ENCODE assay signal across 9 cellular contexts in the genomic region with DNA sequence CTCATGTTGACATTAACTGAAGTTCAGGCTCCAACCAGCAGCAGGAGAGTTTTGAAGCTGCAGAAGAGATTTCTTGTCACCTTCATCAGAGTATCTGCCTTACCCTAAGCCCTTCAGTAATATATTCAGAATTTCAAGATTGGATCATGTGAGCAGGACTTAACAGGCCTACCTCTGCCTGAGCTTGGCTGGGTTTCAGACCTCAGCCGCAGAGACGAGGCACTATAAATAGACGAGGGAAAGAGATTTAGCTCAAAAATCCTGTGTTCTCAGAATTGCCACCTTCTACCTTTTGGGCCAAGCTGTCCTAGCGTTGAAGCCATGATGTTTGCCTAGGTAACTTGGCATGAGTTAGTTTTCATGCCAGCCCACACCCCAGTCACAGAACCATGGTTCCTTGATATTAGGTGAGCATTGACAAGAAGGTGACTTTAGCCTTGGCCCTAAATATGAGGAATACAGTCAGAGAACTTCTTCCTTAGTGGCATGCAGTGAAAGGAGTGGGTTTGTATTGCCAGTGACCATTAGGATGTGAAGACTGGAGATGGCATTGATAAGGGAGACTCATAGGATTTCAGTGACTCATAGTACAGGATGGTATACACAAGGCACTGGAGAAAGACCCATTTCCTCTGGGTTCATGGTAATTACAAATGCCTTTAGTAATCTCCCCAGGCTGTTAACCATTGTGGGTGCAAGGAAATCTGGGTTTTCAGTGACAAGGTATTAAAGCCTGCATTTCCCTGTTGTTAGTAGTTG.
DNase-seq lines count a peak whose midpoint lies in the region; ATAC-seq, FAIRE-seq and TF ChIP-seq lines count a peak whose summit lies in the region.
"Had no signal": no experiment of that assay in that cellular context is flagged by ENCODE, and none has a peak within 500 bp of the region (broad histone marks: within the 10 kb centered on the region; RNA-seq: fewer than 3 reads in every experiment).

No MANE protein-coding gene starts in this region.

- FAIRE-seq in frontal cortex (lab: Jason Lieb, UNC), result no peak

- peaks cover 33 to 62% of the 10 kb centered on the region in 2 donors for H3K4me1 Mint-ChIP-seq in stimulated activated naive B cell treated with anti-CD40 and anti-IgM and Interleukin-4, amounts not matched to agents 10 μg/mL and 1 μg/mL and 100 μg/mL, for 72 hours

- H3K9me3 Mint-ChIP-seq in stimulated activated naive B cell treated with anti-CD40 and anti-IgM and Interleukin-4, amounts not matched to agents 10 μg/mL and 1 μg/mL and 100 μg/mL, for 72 hours, result peaks cover 0 to 1% of the 10 kb centered on the region in 2 donors

- peaks cover 17% of the 10 kb centered on the region for H3K4me1 ChIP-seq in foreskin keratinocyte

- no peaks in the 10 kb centered on the region for H3K27me3 ChIP-seq in foreskin keratinocyte

- no peak overlapping the region for H3K4me3 Mint-ChIP-seq in stimulated activated naive B cell treated with anti-CD40 and anti-IgM and Interleukin-4, amounts not matched to agents 10 μg/mL and 1 μg/mL and 100 μg/mL, for 72 hours

- TF ChIP-seq CTCF in foreskin keratinocyte (conservative IDR thresholded peaks at IDR 0.05), result no peak

- peak overlapping the region; percentile 52 for H3K27ac Mint-ChIP-seq in stimulated activated naive B cell treated with anti-CD40 and anti-IgM and Interleukin-4, amounts not matched to agents 10 μg/mL and 1 μg/mL and 100 μg/mL, for 72 hours

- H3K36me3 Mint-ChIP-seq in stimulated activated naive B cell treated with anti-CD40 and anti-IgM and Interleukin-4, amounts not matched to agents 10 μg/mL and 1 μg/mL and 100 μg/mL, for 72 hours, result peaks cover 25 to 54% of the 10 kb centered on the region in 2 donors

- DNase-seq in NCI-H82 (lab: John Stamatoyannopoulos, UW), result peak; percentile 36
- DNase-seq in NCI-H82 treated with DMSO at 0.1 percent for 48 hours (lab: John Stamatoyannopoulos, UW; ENCODE audit: unreplicated experiment), result no peak
- peak; percentile 51 to 77 for DNase-seq in foreskin keratinocyte
- no peak for DNase-seq in stimulated activated naive B cell treated with anti-CD40 and anti-IgM and Interleukin-4, amounts not matched to agents 10 μg/mL and 1 μg/mL and 100 μg/mL, for 72 hours
- no peak for DNase-seq in NCI-H526 (lab: John Stamatoyannopoulos, UW)
- DNase-seq in frontal cortex (ENCODE audit: low spot score in 2 of 2), result no peak
- DNase-seq in HK-2 (ENCODE audit: unreplicated experiment), result no peak

- H3K27me3 Mint-ChIP-seq in stimulated activated naive B cell treated with anti-CD40 and anti-IgM and Interleukin-4, amounts not matched to agents 10 μg/mL and 1 μg/mL and 100 μg/mL, for 72 hours, result no peaks in the 10 kb centered on the region

- peak; percentile 65 for ATAC-seq in SK-N-SH treated with all-trans-retinoic acid at 6 μM for 48 hours
- peak; percentile 87 for ATAC-seq in foreskin keratinocyte
- peak; percentile 62 to 67 for ATAC-seq in stimulated activated naive B cell treated with anti-CD40 and anti-IgM and Interleukin-4, amounts not matched to agents 10 μg/mL and 1 μg/mL and 100 μg/mL, for 72 hours (replicated peaks)

- H3K27ac ChIP-seq in foreskin keratinocyte, result peak overlapping the region; percentile 34
- H3K27ac ChIP-seq: 22Rv1 had no signal

TF ChIP-seq in SK-N-SH treated with all-trans-retinoic acid at 6 μM for 48 hours, 23 proteins besides CTCF, POLR2A, EP300 and RAD21 (continues in another document):
- TF ChIP-seq, protein P1, sequence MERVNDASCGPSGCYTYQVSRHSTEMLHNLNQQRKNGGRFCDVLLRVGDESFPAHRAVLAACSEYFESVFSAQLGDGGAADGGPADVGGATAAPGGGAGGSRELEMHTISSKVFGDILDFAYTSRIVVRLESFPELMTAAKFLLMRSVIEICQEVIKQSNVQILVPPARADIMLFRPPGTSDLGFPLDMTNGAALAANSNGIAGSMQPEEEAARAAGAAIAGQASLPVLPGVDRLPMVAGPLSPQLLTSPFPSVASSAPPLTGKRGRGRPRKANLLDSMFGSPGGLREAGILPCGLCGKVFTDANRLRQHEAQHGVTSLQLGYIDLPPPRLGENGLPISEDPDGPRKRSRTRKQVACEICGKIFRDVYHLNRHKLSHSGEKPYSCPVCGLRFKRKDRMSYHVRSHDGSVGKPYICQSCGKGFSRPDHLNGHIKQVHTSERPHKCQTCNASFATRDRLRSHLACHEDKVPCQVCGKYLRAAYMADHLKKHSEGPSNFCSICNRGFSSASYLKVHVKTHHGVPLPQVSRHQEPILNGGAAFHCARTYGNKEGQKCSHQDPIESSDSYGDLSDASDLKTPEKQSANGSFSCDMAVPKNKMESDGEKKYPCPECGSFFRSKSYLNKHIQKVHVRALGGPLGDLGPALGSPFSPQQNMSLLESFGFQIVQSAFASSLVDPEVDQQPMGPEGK (CRISPR knock-in tag; IDR thresholded peaks at IDR 0.05; ENCODE audit: borderline replicate concordance), result no peak
- TF ChIP-seq SNAI2 (CRISPR knock-in tag; IDR thresholded peaks at IDR 0.05) (peak; percentile 61; the same call in 1 of the 2 replicates), CSDC2 (CRISPR knock-in tag; IDR thresholded peaks at IDR 0.05) (peak; percentile 88), GLIS3 (CRISPR knock-in tag; IDR thresholded peaks at IDR 0.05) (no peak), ISL1 (CRISPR knock-in tag; IDR thresholded peaks at IDR 0.05) (peak; percentile 58; the same call in 1 of the 2 replicates), ARNTL (CRISPR knock-in tag; IDR thresholded peaks at IDR 0.05; ENCODE audit: borderline replicate concordance, low read depth) (no peak), ZFP30 (CRISPR knock-in tag; IDR thresholded peaks at IDR 0.05) (no peak), ZNF8 (CRISPR knock-in tag; IDR thresholded peaks at IDR 0.05) (peak; percentile 44; the same call in 1 of the 2 replicates), TCF4 (CRISPR knock-in tag; IDR thresholded peaks at IDR 0.05; ENCODE audit: borderline replicate concordance) (no peak), ZNF565 (CRISPR knock-in tag; conservative IDR thresholded peaks at IDR 0.05; ENCODE audit: low read depth) (no peak), RARB (CRISPR knock-in tag; IDR thresholded peaks at IDR 0.05) (no peak), ZNF70 (CRISPR knock-in tag; IDR thresholded peaks at IDR 0.05) (peak; percentile 50; the same call in 1 of the 2 replicates), BACH2 (CRISPR knock-in tag; IDR thresholded peaks at IDR 0.05; ENCODE audit: borderline replicate concordance) (no peak), ESRRG (CRISPR knock-in tag; IDR thresholded peaks at IDR 0.05) (0 out of 2 replicates have a peak, but pooled peaks have one; percentile 35)
- TF ChIP-seq, protein P2, sequence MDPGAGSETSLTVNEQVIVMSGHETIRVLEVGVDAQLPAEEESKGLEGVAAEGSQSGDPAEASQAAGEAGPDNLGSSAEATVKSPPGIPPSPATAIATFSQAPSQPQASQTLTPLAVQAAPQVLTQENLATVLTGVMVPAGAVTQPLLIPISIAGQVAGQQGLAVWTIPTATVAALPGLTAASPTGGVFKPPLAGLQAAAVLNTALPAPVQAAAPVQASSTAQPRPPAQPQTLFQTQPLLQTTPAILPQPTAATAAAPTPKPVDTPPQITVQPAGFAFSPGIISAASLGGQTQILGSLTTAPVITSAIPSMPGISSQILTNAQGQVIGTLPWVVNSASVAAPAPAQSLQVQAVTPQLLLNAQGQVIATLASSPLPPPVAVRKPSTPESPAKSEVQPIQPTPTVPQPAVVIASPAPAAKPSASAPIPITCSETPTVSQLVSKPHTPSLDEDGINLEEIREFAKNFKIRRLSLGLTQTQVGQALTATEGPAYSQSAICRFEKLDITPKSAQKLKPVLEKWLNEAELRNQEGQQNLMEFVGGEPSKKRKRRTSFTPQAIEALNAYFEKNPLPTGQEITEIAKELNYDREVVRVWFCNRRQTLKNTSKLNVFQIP (CRISPR knock-in tag; IDR thresholded peaks at IDR 0.05; ENCODE audit: borderline replicate concordance, low read depth), result 0 out of 2 replicates have a peak, but pooled peaks have one; percentile 58
- TF ChIP-seq, protein P3, sequence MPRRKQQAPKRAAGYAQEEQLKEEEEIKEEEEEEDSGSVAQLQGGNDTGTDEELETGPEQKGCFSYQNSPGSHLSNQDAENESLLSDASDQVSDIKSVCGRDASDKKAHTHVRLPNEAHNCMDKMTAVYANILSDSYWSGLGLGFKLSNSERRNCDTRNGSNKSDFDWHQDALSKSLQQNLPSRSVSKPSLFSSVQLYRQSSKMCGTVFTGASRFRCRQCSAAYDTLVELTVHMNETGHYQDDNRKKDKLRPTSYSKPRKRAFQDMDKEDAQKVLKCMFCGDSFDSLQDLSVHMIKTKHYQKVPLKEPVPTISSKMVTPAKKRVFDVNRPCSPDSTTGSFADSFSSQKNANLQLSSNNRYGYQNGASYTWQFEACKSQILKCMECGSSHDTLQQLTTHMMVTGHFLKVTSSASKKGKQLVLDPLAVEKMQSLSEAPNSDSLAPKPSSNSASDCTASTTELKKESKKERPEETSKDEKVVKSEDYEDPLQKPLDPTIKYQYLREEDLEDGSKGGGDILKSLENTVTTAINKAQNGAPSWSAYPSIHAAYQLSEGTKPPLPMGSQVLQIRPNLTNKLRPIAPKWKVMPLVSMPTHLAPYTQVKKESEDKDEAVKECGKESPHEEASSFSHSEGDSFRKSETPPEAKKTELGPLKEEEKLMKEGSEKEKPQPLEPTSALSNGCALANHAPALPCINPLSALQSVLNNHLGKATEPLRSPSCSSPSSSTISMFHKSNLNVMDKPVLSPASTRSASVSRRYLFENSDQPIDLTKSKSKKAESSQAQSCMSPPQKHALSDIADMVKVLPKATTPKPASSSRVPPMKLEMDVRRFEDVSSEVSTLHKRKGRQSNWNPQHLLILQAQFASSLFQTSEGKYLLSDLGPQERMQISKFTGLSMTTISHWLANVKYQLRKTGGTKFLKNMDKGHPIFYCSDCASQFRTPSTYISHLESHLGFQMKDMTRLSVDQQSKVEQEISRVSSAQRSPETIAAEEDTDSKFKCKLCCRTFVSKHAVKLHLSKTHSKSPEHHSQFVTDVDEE (CRISPR knock-in tag; IDR thresholded peaks at IDR 0.05), result peak; percentile 41; the same call in 1 of the 2 replicates
- TF ChIP-seq, protein P4, sequence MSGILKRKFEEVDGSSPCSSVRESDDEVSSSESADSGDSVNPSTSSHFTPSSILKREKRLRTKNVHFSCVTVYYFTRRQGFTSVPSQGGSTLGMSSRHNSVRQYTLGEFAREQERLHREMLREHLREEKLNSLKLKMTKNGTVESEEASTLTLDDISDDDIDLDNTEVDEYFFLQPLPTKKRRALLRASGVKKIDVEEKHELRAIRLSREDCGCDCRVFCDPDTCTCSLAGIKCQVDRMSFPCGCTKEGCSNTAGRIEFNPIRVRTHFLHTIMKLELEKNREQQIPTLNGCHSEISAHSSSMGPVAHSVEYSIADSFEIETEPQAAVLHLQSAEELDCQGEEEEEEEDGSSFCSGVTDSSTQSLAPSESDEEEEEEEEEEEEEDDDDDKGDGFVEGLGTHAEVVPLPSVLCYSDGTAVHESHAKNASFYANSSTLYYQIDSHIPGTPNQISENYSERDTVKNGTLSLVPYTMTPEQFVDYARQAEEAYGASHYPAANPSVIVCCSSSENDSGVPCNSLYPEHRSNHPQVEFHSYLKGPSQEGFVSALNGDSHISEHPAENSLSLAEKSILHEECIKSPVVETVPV (CRISPR knock-in tag; IDR thresholded peaks at IDR 0.05), result no peak

Comparison
In these comparisons a context has a peak if more than half of its experiments do, and no peak if none do; other contexts are left out.
1. DNase-seq: peak in NCI-H82 (single experiment) and foreskin keratinocyte (2 of 2); none in NCI-H82 treated with DMSO at 0.1 percent for 48 hours (single experiment), stimulated activated naive B cell treated with anti-CD40 and anti-IgM and Interleukin-4, amounts not matched to agents 10 μg/mL and 1 μg/mL and 100 μg/mL, for 72 hours (single experiment), NCI-H526 (0 of 2), frontal cortex (0 of 2) and HK-2 (single experiment).
2. Peak in every context shown above with its lines, with median percentiles within 50 percentile points of each other: ATAC-seq.